ENCODE assay signal across 12 cellular contexts in genomic region chr19:3457531-3458228, GRCh38. TPM values are rescaled to one million over a fixed set of nuclear protein-coding genes. Genes with fewer than 3 reads are reported as not detected.
DNase-seq lines count a peak whose midpoint lies in the region; ATAC-seq and TF ChIP-seq lines count a peak whose summit lies in the region.
"Had no signal": no experiment of that assay in that cellular context is flagged by ENCODE, and none has a peak within 500 bp of the region (broad histone marks: within the 10 kb centered on the region; RNA-seq: fewer than 3 reads in every experiment).

No MANE protein-coding gene starts in this region.

- no peak overlapping the region for H3K4me3 Mint-ChIP-seq in activated CD4-positive, alpha-beta memory T cell treated with anti-CD3 and anti-CD28 coated beads for 36 hours

- H3K4me2 ChIP-seq in SK-N-SH (no peak overlapping the region), osteoblast (ENCODE audit: insufficient read depth, low read length) (no peak overlapping the region)

- no peaks in the 10 kb centered on the region for H3K27me3 ChIP-seq in SK-N-SH (ENCODE audit: insufficient read depth)
- H3K27me3 ChIP-seq in osteoblast (ENCODE audit: insufficient read depth, low read length) = no peaks in the 10 kb centered on the region

- 82% methylated on average over 14 of the region's 22 CpGs for WGBS in SK-N-SH (ENCODE audit: low lambda C conversion rate)
- 32% methylated on average over 22 of the region's 22 CpGs for WGBS in urinary bladder

- H3K79me2 ChIP-seq in SK-N-SH (ENCODE audit: insufficient read depth) (peaks cover 30% of the 10 kb centered on the region; the same call in 1 of the 2 replicates), osteoblast (ENCODE audit: insufficient read depth, low read length) (peaks cover 77% of the 10 kb centered on the region)

- H3K9me3 Mint-ChIP-seq in activated CD4-positive, alpha-beta memory T cell treated with anti-CD3 and anti-CD28 coated beads for 36 hours = no peaks in the 10 kb centered on the region

- H3K27me3 Mint-ChIP-seq in activated CD4-positive, alpha-beta memory T cell treated with anti-CD3 and anti-CD28 coated beads for 36 hours = no peaks in the 10 kb centered on the region

- peaks cover 26% of the 10 kb centered on the region for H4K20me1 ChIP-seq in SK-N-SH (ENCODE audit: insufficient read depth)
- H4K20me1 ChIP-seq in osteoblast (ENCODE audit: insufficient read depth, low read length) = peaks cover 55% of the 10 kb centered on the region

- H3K27ac ChIP-seq in SK-N-SH (ENCODE audit: low read depth in 2 of 2, low read length in 1 of 2) (peak overlapping the region; percentile 67 to 95; a peak in 3 of 4 replicates), osteoblast (ENCODE audit: low read depth, low read length) (peak overlapping the region; percentile 93), urinary bladder (ENCODE audit: low read depth) (peak overlapping the region; percentile 87)
- H3K27ac ChIP-seq: 22Rv1 had no signal

- CTCF ChIA-PET in SK-N-SH (lab: Yijun Ruan, JAX) = interaction anchor here (2.5 kb wide), 1 partner anchor 16 kb away, joined by 7 read pairs; no protein-coding TSS in a partner anchor
- CTCF ChIA-PET in activated CD4-positive, alpha-beta memory T cell treated with anti-CD3 and anti-CD28 coated beads for 36 hours (lab: Charles Lee) = no interaction called here

- no peaks in the 10 kb centered on the region for H3K9me2 ChIP-seq in SK-N-SH

- peaks cover 8 to 32% of the 10 kb centered on the region in 2 experiments; a peak in 2 of 4 replicates for H3K4me1 ChIP-seq in SK-N-SH (ENCODE audit: control insufficient read depth in 1 of 2, insufficient read depth in 2 of 2, low read depth in 1 of 2, low read length in 1 of 2)
- H3K4me1 ChIP-seq in osteoblast (ENCODE audit: insufficient read depth, low read length) = peaks cover 33% of the 10 kb centered on the region
- H3K4me1 ChIP-seq in urinary bladder (ENCODE audit: insufficient read depth) = no peaks in the 10 kb centered on the region

- ATAC-seq in SK-N-SH treated with all-trans-retinoic acid at 6 μM for 48 hours (no peak), GM18868 (IDR thresholded peaks at IDR 0.05; ENCODE audit: unreplicated experiment) (no peak)

- H3K27ac Mint-ChIP-seq in activated CD4-positive, alpha-beta memory T cell treated with anti-CD3 and anti-CD28 coated beads for 36 hours = no peak overlapping the region

- H3K9me3 ChIP-seq in SK-N-SH (no peaks in the 10 kb centered on the region), osteoblast (ENCODE audit: low read depth, low read length) (no peaks in the 10 kb centered on the region)

- POLR2A ChIA-PET in SK-N-SH (lab: Yijun Ruan, JAX) = no interaction called here
- POLR2A ChIA-PET in activated CD4-positive, alpha-beta memory T cell treated with anti-CD3 and anti-CD28 coated beads for 36 hours (lab: Charles Lee) = no interaction called here

- H3K4me1 Mint-ChIP-seq in activated CD4-positive, alpha-beta memory T cell treated with anti-CD3 and anti-CD28 coated beads for 36 hours (ENCODE audit: low read depth) = no peaks in the 10 kb centered on the region

- TF ChIP-seq EP300 in SK-N-SH (IDR thresholded peaks at IDR 0.05; ENCODE audit: borderline replicate concordance in 1 of 2, low read depth in 1 of 2, low read length in 1 of 2) = no peak

- TF ChIP-seq CTCF in SK-N-SH (IDR thresholded peaks at IDR 0.05) = no peak
- no peak for TF ChIP-seq CTCF in osteoblast (IDR thresholded peaks at IDR 0.05; ENCODE audit: extremely low read depth, low read depth, low read length)

- H3K4me3 ChIP-seq in SK-N-SH (ENCODE audit: low read depth in 2 of 2, low read length in 1 of 2) (no peak overlapping the region), osteoblast (ENCODE audit: insufficient read depth, low read length) (no peak overlapping the region), urinary bladder (ENCODE audit: low read depth, low read length) (no peak overlapping the region)

- no peak for TF ChIP-seq RAD21 in SK-N-SH (IDR thresholded peaks at IDR 0.05; ENCODE audit: low read length)

- H2AFZ ChIP-seq in SK-N-SH (ENCODE audit: low read depth) (no peak overlapping the region), osteoblast (ENCODE audit: low read length) (no peak overlapping the region)

- H3K36me3 ChIP-seq in SK-N-SH (replicated peaks in 1 of 2; ENCODE audit: control insufficient read depth in 1 of 2, insufficient read depth in 2 of 2, low read length in 1 of 2) = peaks cover 17 to 34% of the 10 kb centered on the region in 2 experiments
- H3K36me3 ChIP-seq in osteoblast (ENCODE audit: insufficient read depth, low read length) = peaks cover 47% of the 10 kb centered on the region
- no peaks in the 10 kb centered on the region for H3K36me3 ChIP-seq in urinary bladder (ENCODE audit: insufficient read depth)

- peaks cover 6% of the 10 kb centered on the region for H3F3A ChIP-seq in SK-N-SH (replicated peaks; ENCODE audit: insufficient read depth)

- DNase-seq in SK-N-SH (no peak), foreskin melanocyte (peak; percentile 36), osteoblast (ENCODE audit: insufficient read length, low spot score, missing footprints) (peak; percentile 91), NCI-H774 (lab: John Stamatoyannopoulos, UW) (no peak)
- no peak for DNase-seq in activated CD4-positive, alpha-beta memory T cell treated with anti-CD3 and anti-CD28 coated beads for 36 hours
- DNase-seq: NCI-H2171, SHP77 treated with DMSO at 0.1 percent for 48 hours had no signal

- peaks cover 3% of the 10 kb centered on the region for H3K36me3 Mint-ChIP-seq in activated CD4-positive, alpha-beta memory T cell treated with anti-CD3 and anti-CD28 coated beads for 36 hours

- intact Hi-C loops in activated CD4-positive, alpha-beta memory T cell treated with anti-CD3 and anti-CD28 coated beads for 36 hours (cut with micrococcal nuclease) = no loop called here

- no peak overlapping the region for H3K9ac ChIP-seq in SK-N-SH

TF ChIP-seq in SK-N-SH, 30 proteins besides CTCF, POLR2A, EP300 and RAD21 (continues in another document):
- no peak for TF ChIP-seq MXI1 (IDR thresholded peaks at IDR 0.05; ENCODE audit: low read depth, low read length)
- no peak for TF ChIP-seq SMC3 (IDR thresholded peaks at IDR 0.05; ENCODE audit: low read depth, low read length)
- no peak for TF ChIP-seq POLR2AphosphoS5 (IDR thresholded peaks at IDR 0.05; ENCODE audit: low read depth, low read length)
- TF ChIP-seq GATA2 (CRISPR knock-in tag; IDR thresholded peaks at IDR 0.05) = no peak
- no peak for TF ChIP-seq USF2 (IDR thresholded peaks at IDR 0.05; ENCODE audit: borderline replicate concordance, low read depth, low read length)

TF ChIP-seq in SK-N-SH treated with all-trans-retinoic acid at 6 μM for 48 hours, 23 proteins besides CTCF, POLR2A, EP300 and RAD21:
- TF ChIP-seq CREB5 (CRISPR knock-in tag; IDR thresholded peaks at IDR 0.05; ENCODE audit: low read depth) = no peak
- no peak for TF ChIP-seq TCF4 (CRISPR knock-in tag; IDR thresholded peaks at IDR 0.05; ENCODE audit: borderline replicate concordance)
- no peak for TF ChIP-seq CSDC2 (CRISPR knock-in tag; IDR thresholded peaks at IDR 0.05)
- TF ChIP-seq SNAI2 (CRISPR knock-in tag; IDR thresholded peaks at IDR 0.05) = no peak
- TF ChIP-seq ZFP30 (CRISPR knock-in tag; IDR thresholded peaks at IDR 0.05) = no peak
- no peak for TF ChIP-seq ZNF8 (CRISPR knock-in tag; IDR thresholded peaks at IDR 0.05)
- TF ChIP-seq ZC3H10 (CRISPR knock-in tag; IDR thresholded peaks at IDR 0.05) = no peak
- no peak for TF ChIP-seq ISL1 (CRISPR knock-in tag; IDR thresholded peaks at IDR 0.05)
- no peak for TF ChIP-seq TOX (CRISPR knock-in tag; IDR thresholded peaks at IDR 0.05; ENCODE audit: borderline replicate concordance)
- no peak for TF ChIP-seq ARNTL (CRISPR knock-in tag; IDR thresholded peaks at IDR 0.05; ENCODE audit: borderline replicate concordance, low read depth)

RNA-seq across cellular contexts. Expression of gene SMIM24, which starts 22.6 kb away (rescaled TPM):
- 0.12 TPM in 1 of 2 replicates, not detected in the other for polyA plus RNA-seq in SK-N-SH (2012; rRNA removed)
- polyA plus RNA-seq in SK-N-SH (2012; cell fraction: cytosol; rRNA removed) = not detected in 2 replicates
- 0.18 TPM in 1 of 2 replicates, not detected in the other for polyA plus RNA-seq in SK-N-SH (2012; cell fraction: nucleus; rRNA removed)
- total RNA-seq in osteoblast = not detected in 2 replicates
- not detected for total RNA-seq in urinary bladder
- polyA plus RNA-seq in urinary bladder = not detected
- not detected for total RNA-seq in activated CD4-positive, alpha-beta memory T cell treated with anti-CD3 and anti-CD28 coated beads for 36 hours
- polyA plus RNA-seq: neural cell had no signal

RNA-seq across cellular contexts. Expression of gene SMIM44, which starts 25.6 kb away (rescaled TPM):
- polyA plus RNA-seq in SK-N-SH (2012; rRNA removed) = not detected in 2 replicates
- not detected in 2 replicates for polyA plus RNA-seq in SK-N-SH (2012; cell fraction: cytosol; rRNA removed)
- polyA plus RNA-seq in SK-N-SH (2012; cell fraction: nucleus; rRNA removed) = not detected in 2 replicates
- not detected in 2 replicates for total RNA-seq in osteoblast
- not detected for total RNA-seq in urinary bladder
- not detected for polyA plus RNA-seq in urinary bladder
- total RNA-seq in activated CD4-positive, alpha-beta memory T cell treated with anti-CD3 and anti-CD28 coated beads for 36 hours = not detected
- polyA plus RNA-seq: neural cell had no signal

RNA-seq across cellular contexts. Expression of gene DOHH, which starts 42.8 kb away (rescaled TPM):
- polyA plus RNA-seq in SK-N-SH (2012; rRNA removed) (14.3 and 14.5 TPM in 2 replicates), urinary bladder (18.3 TPM)
- polyA plus RNA-seq in SK-N-SH (2012; cell fraction: cytosol; rRNA removed) = 10.3 and 13.3 TPM in 2 replicates
- polyA plus RNA-seq in SK-N-SH (2012; cell fraction: nucleus; rRNA removed) = 14.5 and 22.6 TPM in 2 replicates
- total RNA-seq in osteoblast (7.7 and 8.3 TPM in 2 replicates), urinary bladder (2.9 TPM)
- total RNA-seq in activated CD4-positive, alpha-beta memory T cell treated with anti-CD3 and anti-CD28 coated beads for 36 hours = 10 to 100 TPM; 15.0 to 17.0 TPM

RNA-seq across cellular contexts. Expression of gene FZR1, which starts 48.4 kb away (rescaled TPM):
- 27.1 and 36.3 TPM in 2 replicates for polyA plus RNA-seq in SK-N-SH (2012; rRNA removed)
- polyA plus RNA-seq in SK-N-SH (2012; cell fraction: cytosol; rRNA removed) = 10.7 and 16.5 TPM in 2 replicates
- polyA plus RNA-seq in SK-N-SH (2012; cell fraction: nucleus; rRNA removed) = 74.3 and 97.6 TPM in 2 replicates
- 36.6 and 39.5 TPM in 2 replicates for total RNA-seq in osteoblast
- 30.5 TPM for total RNA-seq in urinary bladder
- polyA plus RNA-seq in urinary bladder = 30.5 TPM
- 10 to 100 TPM; 43.5 to 46.9 TPM for total RNA-seq in activated CD4-positive, alpha-beta memory T cell treated with anti-CD3 and anti-CD28 coated beads for 36 hours

Comparison
In these comparisons a context has a peak if more than half of its experiments do, and no peak if none do; other contexts are left out.
1. DNase-seq: peak in foreskin melanocyte (single experiment) and osteoblast (single experiment); none in SK-N-SH (single experiment), activated CD4-positive, alpha-beta memory T cell treated with anti-CD3 and anti-CD28 coated beads for 36 hours (single experiment) and NCI-H774 (single experiment).
2. Peak in every context shown above with its lines, with median percentiles within 50 percentile points of each other: H3K27ac ChIP-seq.